19 cellular contexts compared by ENCODE assay signal in genomic region chr6:168627798-168628551, GRCh38.
A peak's percentile ranks its signal among the peaks of the same experiment; 100 is the strongest.
DNase-seq lines count a peak whose midpoint lies in the region; ATAC-seq and TF ChIP-seq lines count a peak whose summit lies in the region.
"Had no signal": no experiment of that assay in that cellular context is flagged by ENCODE, and none has a peak within 500 bp of the region (broad histone marks: within the 10 kb centered on the region; RNA-seq: fewer than 3 reads in every experiment).

No MANE protein-coding gene starts in this region.

- TF ChIP-seq POLR2A in uterus (IDR thresholded peaks at IDR 0.05): no peak

- peaks cover 2% of the 10 kb centered on the region for H3K4me1 ChIP-seq in mesendoderm (ENCODE audit: control insufficient read depth, low read depth, low read length)
- no peaks in the 10 kb centered on the region for H3K4me1 ChIP-seq in uterus
- H3K4me1 ChIP-seq: A549 had no signal

- no peaks in the 10 kb centered on the region for H3K9me3 ChIP-seq in uterus
- H3K9me3 ChIP-seq: A549 had no signal

- H4K5ac ChIP-seq in mesendoderm (ENCODE audit: low read length): no peak overlapping the region

- intact Hi-C loops in sciatic nerve (cut with DNase I): no loop called here
- intact Hi-C loops in uterus (cut with DNase I; ENCODE audit: low total_unique reads): no loop called here

- H3K4me3 ChIP-seq in mesendoderm (ENCODE audit: low read length): no peak overlapping the region
- H3K4me3 ChIP-seq in uterus: no peak overlapping the region
- H3K4me3 ChIP-seq: A549 had no signal

- ATAC-seq in sciatic nerve: peak; percentile 9
- no peak for ATAC-seq in HG03097 (IDR thresholded peaks at IDR 0.05; ENCODE audit: low FRiP score, unreplicated experiment)
- ATAC-seq: A549, HCT116 had no signal

- H4K8ac ChIP-seq in mesendoderm (ENCODE audit: low read depth, low read length): no peak overlapping the region

- no peak overlapping the region for H2BK120ac ChIP-seq in mesendoderm (ENCODE audit: low read depth, low read length)

- H3K27me3 ChIP-seq in mesendoderm (ENCODE audit: insufficient read depth, low read length, poor library complexity): no peaks in the 10 kb centered on the region
- H3K27me3 ChIP-seq in uterus: no peaks in the 10 kb centered on the region

- WGBS in mesendoderm (ENCODE audit: extremely low coverage, insufficient coverage, low lambda C conversion rate): no CpG with 5 or more reads among the region's 13 CpGs

- no peak overlapping the region for H3K4ac ChIP-seq in mesendoderm (ENCODE audit: low read depth, low read length)

- H3K56ac ChIP-seq in mesendoderm (ENCODE audit: low read length): peak overlapping the region; percentile 10

- no peak overlapping the region for H3K4me2 ChIP-seq in mesendoderm (ENCODE audit: low read length)
- H3K4me2 ChIP-seq: A549 had no signal

- H3K79me1 ChIP-seq in mesendoderm (ENCODE audit: low read length): no peaks in the 10 kb centered on the region

- no peak overlapping the region for H3K27ac ChIP-seq in mesendoderm (ENCODE audit: low read depth, low read length)
- peak overlapping the region; percentile 64 to 67 for H3K27ac ChIP-seq in uterus
- H3K27ac ChIP-seq: 22Rv1, A549, C4-2B had no signal

- H2BK15ac ChIP-seq in mesendoderm (replicated peaks; ENCODE audit: low read depth): no peak overlapping the region

- peak; percentile 21 for DNase-seq in MV-4-11 (lab: John Stamatoyannopoulos, UW)
- no peak for DNase-seq in mesendoderm
- no peak for DNase-seq in sciatic nerve (ENCODE audit: low spot score)
- peak in 1 of 2 donors; percentile 53 for DNase-seq in uterus
- no peak for DNase-seq in GM10266 (ENCODE audit: extremely low spot score)
- no peak for DNase-seq in NCI-H446 treated with DMSO at 0.1 percent for 48 hours (lab: John Stamatoyannopoulos, UW)
- DNase-seq: AML-193; CD4-positive, alpha-beta T cell; DMS153; DMS79; GDM1; GOT3; H7; HFFc6 had no signal

- H3K79me2 ChIP-seq in mesendoderm (ENCODE audit: control insufficient read depth, insufficient read depth, low read length): no peaks in the 10 kb centered on the region

- no peaks in the 10 kb centered on the region for H3K36me3 ChIP-seq in mesendoderm (ENCODE audit: control insufficient read depth, insufficient read depth, low read length)
- H3K36me3 ChIP-seq in uterus: no peaks in the 10 kb centered on the region

- H3K9ac ChIP-seq in mesendoderm (ENCODE audit: low read length): no peak overlapping the region

- H3K18ac ChIP-seq in mesendoderm (ENCODE audit: low read length): no peak overlapping the region

- TF ChIP-seq CTCF in uterus (IDR thresholded peaks at IDR 0.05) (no peak), GM10266 (IDR thresholded peaks at IDR 0.05; ENCODE audit: control insufficient read depth, insufficient read depth, low read depth, missing control alignments) (no peak)

- H2BK5ac ChIP-seq in mesendoderm (ENCODE audit: low read length): no peak overlapping the region

- no peak overlapping the region for H2AK5ac ChIP-seq in mesendoderm (ENCODE audit: low read length)

- H3K23ac ChIP-seq in mesendoderm (ENCODE audit: low read length): no peak overlapping the region
